ENCODE assay signal across 20 cellular contexts in the genomic region with DNA sequence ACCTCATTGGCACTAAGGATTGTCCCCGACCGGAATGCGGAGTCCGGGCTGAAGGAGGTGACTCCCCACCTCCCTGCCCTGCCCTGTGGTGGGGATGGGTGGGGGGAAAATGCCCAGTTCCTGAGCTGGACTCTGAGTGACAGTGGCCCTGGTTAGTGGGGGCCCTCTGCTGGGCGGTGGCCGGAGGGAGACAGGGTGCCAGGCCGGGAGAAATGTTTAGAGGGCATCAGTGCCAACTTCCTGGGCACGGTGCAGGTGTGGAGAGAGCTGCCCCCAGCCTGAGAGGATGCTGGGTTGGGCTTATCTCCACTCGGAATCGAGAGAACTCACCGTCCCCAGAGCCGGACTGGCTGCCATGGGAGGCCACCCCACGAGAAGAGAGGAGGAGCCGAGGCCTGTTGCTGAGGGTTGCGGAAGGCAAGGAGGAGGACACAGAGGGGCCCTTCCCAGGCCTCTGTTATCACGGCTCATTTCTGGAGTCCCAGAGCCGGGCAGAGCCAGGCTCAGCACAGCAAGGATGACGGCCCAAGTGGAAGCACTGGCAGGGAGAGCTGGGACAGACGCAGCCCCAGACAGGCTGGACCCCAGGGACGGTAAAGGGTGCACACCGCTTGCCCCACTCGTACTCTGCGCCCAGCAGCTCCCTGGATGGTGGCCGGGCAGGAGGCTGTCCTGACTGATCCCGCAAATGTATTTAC.
A peak's percentile ranks its signal among the peaks of the same experiment; 100 is the strongest.
DNase-seq lines count a peak whose midpoint lies in the region; ATAC-seq and TF ChIP-seq lines count a peak whose summit lies in the region.
"Had no signal": no experiment of that assay in that cellular context is flagged by ENCODE, and none has a peak within 500 bp of the region (broad histone marks: within the 10 kb centered on the region; RNA-seq: fewer than 3 reads in every experiment).

No MANE protein-coding gene starts in this region.

- no peaks in the 10 kb centered on the region for H3K9me3 Mint-ChIP-seq in progenitor cell of endocrine pancreas (ENCODE audit: low read depth)

- peaks cover 30% of the 10 kb centered on the region for H3K4me1 Mint-ChIP-seq in progenitor cell of endocrine pancreas (ENCODE audit: low read depth)
- H3K4me1 Mint-ChIP-seq: B cell had no signal

- H3K9me3 ChIP-seq in RWPE2 (ENCODE audit: severe bottlenecking) = no peaks in the 10 kb centered on the region
- H3K9me3 ChIP-seq in right cardiac atrium (ENCODE audit: control insufficient read depth, low read length) = no peaks in the 10 kb centered on the region
- H3K9me3 ChIP-seq: gastrocnemius medialis had no signal

- intact Hi-C loops in right cardiac atrium (cut with DNase I) = no loop called here

- ATAC-seq in RWPE2 (ENCODE audit: low read depth) = no peak
- peak in 1 of 2 donors; percentile 7 for ATAC-seq in right cardiac atrium
- ATAC-seq in HG03139 (IDR thresholded peaks at IDR 0.05; ENCODE audit: unreplicated experiment) = no peak
- ATAC-seq in GM18511 (IDR thresholded peaks at IDR 0.05; ENCODE audit: unreplicated experiment) = no peak
- ATAC-seq: gastrocnemius medialis, GM12878 had no signal

- WGBS in right cardiac atrium = 70% methylated on average over 25 of the region's 25 CpGs

- H3K27ac Mint-ChIP-seq in progenitor cell of endocrine pancreas = peak overlapping the region; percentile 64
- H3K27ac Mint-ChIP-seq: activated naive CD8-positive, alpha-beta T cell; B cell had no signal

- no peak overlapping the region for H3K4me3 ChIP-seq in RWPE2 (ENCODE audit: severe bottlenecking)
- no peak overlapping the region for H3K4me3 ChIP-seq in right cardiac atrium (ENCODE audit: low read length)
- H3K4me3 ChIP-seq: gastrocnemius medialis, GM12878 had no signal

- H3K36me3 ChIP-seq in RWPE2 (ENCODE audit: low read depth) = no peaks in the 10 kb centered on the region
- H3K36me3 ChIP-seq: gastrocnemius medialis had no signal

- DNase-seq in NCI-H82 (lab: John Stamatoyannopoulos, UW) (peak; percentile 22), NCI-H82 treated with DMSO at 0.1 percent for 48 hours (lab: John Stamatoyannopoulos, UW; ENCODE audit: unreplicated experiment) (no peak), RWPE2 (ENCODE audit: low spot score) (peak; percentile 61), right cardiac atrium (peak; percentile 11 to 41 (median 28)), progenitor cell of endocrine pancreas (ENCODE audit: low spot score, unreplicated experiment) (no peak), iPS-NIHi11 (ENCODE audit: low spot score) (no peak)
- DNase-seq: erythroblast; gastrocnemius medialis; NCI-H2081; small intestine; stimulated activated CD4-positive, alpha-beta T cell treated with anti-CD3 and anti-CD28 coated beads, Interleukin-4, amount 100 ng/mL, for 24 hours; SW 1271 had no signal

- peaks cover 26% of the 10 kb centered on the region for H3K27me3 Mint-ChIP-seq in progenitor cell of endocrine pancreas
- H3K27me3 Mint-ChIP-seq: activated naive CD8-positive, alpha-beta T cell had no signal

- TF ChIP-seq CTCF in RWPE2 (IDR thresholded peaks at IDR 0.05; ENCODE audit: poor library complexity, severe bottlenecking) (no peak), progenitor cell of endocrine pancreas (IDR thresholded peaks at IDR 0.05; ENCODE audit: unreplicated experiment) (no peak)

- H3K4me1 ChIP-seq in RWPE2 (ENCODE audit: insufficient read depth, poor library complexity, severe bottlenecking) (no peaks in the 10 kb centered on the region), right cardiac atrium (ENCODE audit: control insufficient read depth, insufficient read depth, low read length) (no peaks in the 10 kb centered on the region)
- H3K4me1 ChIP-seq: gastrocnemius medialis, parathyroid adenoma had no signal

- H3K27ac ChIP-seq in RWPE2 (ENCODE audit: poor library complexity, severe bottlenecking) (no peak overlapping the region), right cardiac atrium (ENCODE audit: low read length) (no peak overlapping the region)
- H3K27ac ChIP-seq: 22Rv1, gastrocnemius medialis, KMS-11, parathyroid adenoma had no signal

- no peaks in the 10 kb centered on the region for H3K36me3 Mint-ChIP-seq in progenitor cell of endocrine pancreas (ENCODE audit: insufficient read depth)
- H3K36me3 Mint-ChIP-seq: activated naive CD8-positive, alpha-beta T cell had no signal

- no peak overlapping the region for H3K4me3 Mint-ChIP-seq in progenitor cell of endocrine pancreas (ENCODE audit: low read depth)
- H3K4me3 Mint-ChIP-seq: activated naive CD8-positive, alpha-beta T cell; B cell had no signal

- H3K27me3 ChIP-seq in RWPE2 (ENCODE audit: insufficient read depth, poor library complexity, severe bottlenecking) (peaks cover 10% of the 10 kb centered on the region), right cardiac atrium (ENCODE audit: control insufficient read depth, insufficient read depth) (no peaks in the 10 kb centered on the region)

Comparison
In these comparisons a context has a peak if more than half of its experiments do, and no peak if none do; other contexts are left out.
1. DNase-seq: peak in NCI-H82 (single experiment), RWPE2 (single experiment) and right cardiac atrium (3 of 3); none in NCI-H82 treated with DMSO at 0.1 percent for 48 hours (single experiment), progenitor cell of endocrine pancreas (single experiment) and iPS-NIHi11 (single experiment).